Comparison of ENCODE assay signal across 8 cellular contexts in genomic region chr1:8423134-8423701, GRCh38.
DNase-seq lines count a peak whose midpoint lies in the region; ATAC-seq and TF ChIP-seq lines count a peak whose summit lies in the region.

No MANE protein-coding gene starts in this region.

- peaks cover 61% of the 10 kb centered on the region for H3F3A ChIP-seq in neural progenitor cell (ENCODE audit: low read depth)

- peak in 2 of 3 donors; percentile 27 to 52 for DNase-seq in CD4-positive, CD25-positive, alpha-beta regulatory T cell
- peak; percentile 53 for DNase-seq in activated CD8-positive, alpha-beta T cell treated with anti-CD3 and anti-CD28 coated beads, Interleukin-2, amount 10 ng/mL, durations not matched to agents 7 days and 5 days
- DNase-seq in neural progenitor cell (ENCODE audit: low spot score): peak; percentile 53
- no peak for DNase-seq in GF-D8 (lab: John Stamatoyannopoulos, UW)
- DNase-seq in NCI-H187 (lab: John Stamatoyannopoulos, UW): no peak
- no peak for DNase-seq in GDM1 (lab: John Stamatoyannopoulos, UW)

- peak; percentile 6 for ATAC-seq in CD4-positive, CD25-positive, alpha-beta regulatory T cell (ENCODE audit: low read depth in 2 of 2)
- peak; percentile 41 for ATAC-seq in activated CD8-positive, alpha-beta T cell treated with anti-CD3 and anti-CD28 coated beads, Interleukin-2, amount 10 ng/mL, durations not matched to agents 7 days and 5 days
- peak; percentile 5 for ATAC-seq in esophagus mucosa

- H3K9me3 ChIP-seq in CD4-positive, CD25-positive, alpha-beta regulatory T cell (ENCODE audit: control insufficient read depth in 2 of 2, low read length in 2 of 2): no peaks in the 10 kb centered on the region
- H3K9me3 ChIP-seq in HUES48 (ENCODE audit: control insufficient read depth, insufficient read depth, low read length): no peaks in the 10 kb centered on the region
- H3K9me3 ChIP-seq in neural progenitor cell (ENCODE audit: low read depth): no peaks in the 10 kb centered on the region

- peak overlapping the region; percentile 90 for H3K4me2 ChIP-seq in neural progenitor cell

- peak overlapping the region; percentile 98 for H3K4me3 ChIP-seq in CD4-positive, CD25-positive, alpha-beta regulatory T cell (ENCODE audit: low read depth, low read length)
- peak overlapping the region; percentile 80 for H3K4me3 ChIP-seq in HUES48 (ENCODE audit: low read depth, low read length)
- H3K4me3 ChIP-seq in neural progenitor cell: peak overlapping the region; percentile 92

- H3K27me3 Mint-ChIP-seq in CD4-positive, CD25-positive, alpha-beta regulatory T cell: no peaks in the 10 kb centered on the region
- H3K27me3 Mint-ChIP-seq in activated CD8-positive, alpha-beta T cell treated with anti-CD3 and anti-CD28 coated beads, Interleukin-2, amount 10 ng/mL, durations not matched to agents 7 days and 5 days (ENCODE audit: low read depth): peaks cover 3% of the 10 kb centered on the region
- no peaks in the 10 kb centered on the region for H3K27me3 Mint-ChIP-seq in neural progenitor cell (ENCODE audit: insufficient read depth, low read depth)

- H3K4me3 Mint-ChIP-seq in CD4-positive, CD25-positive, alpha-beta regulatory T cell: no peak overlapping the region
- H3K4me3 Mint-ChIP-seq in activated CD8-positive, alpha-beta T cell treated with anti-CD3 and anti-CD28 coated beads, Interleukin-2, amount 10 ng/mL, durations not matched to agents 7 days and 5 days: no peak overlapping the region
- H3K4me3 Mint-ChIP-seq in neural progenitor cell: no peak overlapping the region

- no peaks in the 10 kb centered on the region for H3K27me3 ChIP-seq in CD4-positive, CD25-positive, alpha-beta regulatory T cell (ENCODE audit: control insufficient read depth, insufficient read depth, low read length)
- H3K27me3 ChIP-seq in HUES48 (ENCODE audit: control insufficient read depth, insufficient read depth, low read length) (no peaks in the 10 kb centered on the region), neural progenitor cell (no peaks in the 10 kb centered on the region)

- no peaks in the 10 kb centered on the region for H3K9me3 Mint-ChIP-seq in CD4-positive, CD25-positive, alpha-beta regulatory T cell
- no peaks in the 10 kb centered on the region for H3K9me3 Mint-ChIP-seq in activated CD8-positive, alpha-beta T cell treated with anti-CD3 and anti-CD28 coated beads, Interleukin-2, amount 10 ng/mL, durations not matched to agents 7 days and 5 days (ENCODE audit: insufficient read depth)
- H3K9me3 Mint-ChIP-seq in neural progenitor cell: no peaks in the 10 kb centered on the region

- H2AFZ ChIP-seq in neural progenitor cell (replicated peaks): no peak overlapping the region

- H3K27ac ChIP-seq in CD4-positive, CD25-positive, alpha-beta regulatory T cell (ENCODE audit: insufficient read depth, low read length, poor library complexity, severe bottlenecking): peak overlapping the region; percentile 78
- H3K27ac ChIP-seq in HUES48 (ENCODE audit: low read depth, low read length): peak overlapping the region; percentile 98
- H3K27ac ChIP-seq in neural progenitor cell: peak overlapping the region; percentile 74

- H3K36me3 Mint-ChIP-seq in CD4-positive, CD25-positive, alpha-beta regulatory T cell: peaks cover 3% of the 10 kb centered on the region
- H3K36me3 Mint-ChIP-seq in activated CD8-positive, alpha-beta T cell treated with anti-CD3 and anti-CD28 coated beads, Interleukin-2, amount 10 ng/mL, durations not matched to agents 7 days and 5 days (ENCODE audit: low read depth): peaks cover 17% of the 10 kb centered on the region
- H3K36me3 Mint-ChIP-seq in neural progenitor cell: peaks cover 7% of the 10 kb centered on the region

- H3K27ac Mint-ChIP-seq in CD4-positive, CD25-positive, alpha-beta regulatory T cell: no peak overlapping the region
- no peak overlapping the region for H3K27ac Mint-ChIP-seq in activated CD8-positive, alpha-beta T cell treated with anti-CD3 and anti-CD28 coated beads, Interleukin-2, amount 10 ng/mL, durations not matched to agents 7 days and 5 days
- peak overlapping the region; percentile 97 for H3K27ac Mint-ChIP-seq in neural progenitor cell

- H3K4me1 ChIP-seq in CD4-positive, CD25-positive, alpha-beta regulatory T cell (ENCODE audit: control insufficient read depth, insufficient read depth, low read length, poor library complexity, severe bottlenecking): peaks cover 84% of the 10 kb centered on the region
- peaks cover 63% of the 10 kb centered on the region for H3K4me1 ChIP-seq in HUES48 (ENCODE audit: control insufficient read depth, insufficient read depth, low read length)
- peaks cover 57% of the 10 kb centered on the region for H3K4me1 ChIP-seq in neural progenitor cell

- H3K79me2 ChIP-seq in neural progenitor cell (ENCODE audit: low read depth): peaks cover 58% of the 10 kb centered on the region

- peaks cover 35 to 42% (median 39%) of the 10 kb centered on the region in 4 donors for H3K4me1 Mint-ChIP-seq in CD4-positive, CD25-positive, alpha-beta regulatory T cell
- peaks cover 46% of the 10 kb centered on the region for H3K4me1 Mint-ChIP-seq in activated CD8-positive, alpha-beta T cell treated with anti-CD3 and anti-CD28 coated beads, Interleukin-2, amount 10 ng/mL, durations not matched to agents 7 days and 5 days (ENCODE audit: low read depth)
- H3K4me1 Mint-ChIP-seq in neural progenitor cell: peaks cover 28% of the 10 kb centered on the region

- CTCF ChIA-PET in activated CD8-positive, alpha-beta T cell treated with anti-CD3 and anti-CD28 coated beads, Interleukin-2, amount 10 ng/mL, durations not matched to agents 7 days and 5 days (lab: Charles Lee): interaction anchor here (1.1 to 5.0 kb wide), 2 partner anchors 13 to 49 kb away, joined by 3 to 38 read pairs; no protein-coding TSS in a partner anchor

- peaks cover 75% of the 10 kb centered on the region for H4K20me1 ChIP-seq in neural progenitor cell (ENCODE audit: low read depth)

- H3K9ac ChIP-seq in HUES48 (ENCODE audit: low read depth, low read length) (peak overlapping the region; percentile 50; the same call in 1 of the 2 replicates), neural progenitor cell (peak overlapping the region; percentile 47)

- no peak for TF ChIP-seq CTCF in neural progenitor cell (IDR thresholded peaks at IDR 0.05)

- peaks cover 19% of the 10 kb centered on the region for H3K36me3 ChIP-seq in CD4-positive, CD25-positive, alpha-beta regulatory T cell (ENCODE audit: control insufficient read depth, insufficient read depth, low read length)
- H3K36me3 ChIP-seq in HUES48 (ENCODE audit: control insufficient read depth, insufficient read depth, low read length) (peaks cover 33% of the 10 kb centered on the region), neural progenitor cell (no peaks in the 10 kb centered on the region)

- POLR2A ChIA-PET in activated CD8-positive, alpha-beta T cell treated with anti-CD3 and anti-CD28 coated beads, Interleukin-2, amount 10 ng/mL, durations not matched to agents 7 days and 5 days (lab: Charles Lee): interaction anchor here (0.9 to 1.0 kb wide), 2 partner anchors 41 to 564 kb away, joined by 3 read pairs; no protein-coding TSS in a partner anchor

Comparison
In these comparisons a context has a peak if more than half of its experiments do, and no peak if none do; other contexts are left out.
1. DNase-seq: peak in CD4-positive, CD25-positive, alpha-beta regulatory T cell (2 of 3), activated CD8-positive, alpha-beta T cell treated with anti-CD3 and anti-CD28 coated beads, Interleukin-2, amount 10 ng/mL, durations not matched to agents 7 days and 5 days (single experiment) and neural progenitor cell (single experiment); none in GF-D8 (single experiment), NCI-H187 (0 of 2) and GDM1 (single experiment).
2. Peak in every context shown above with its lines, with median percentiles within 50 percentile points of each other: ATAC-seq, H3K27ac ChIP-seq and H3K4me3 ChIP-seq.